11 cellular contexts compared by ENCODE assay signal in the genomic region with DNA sequence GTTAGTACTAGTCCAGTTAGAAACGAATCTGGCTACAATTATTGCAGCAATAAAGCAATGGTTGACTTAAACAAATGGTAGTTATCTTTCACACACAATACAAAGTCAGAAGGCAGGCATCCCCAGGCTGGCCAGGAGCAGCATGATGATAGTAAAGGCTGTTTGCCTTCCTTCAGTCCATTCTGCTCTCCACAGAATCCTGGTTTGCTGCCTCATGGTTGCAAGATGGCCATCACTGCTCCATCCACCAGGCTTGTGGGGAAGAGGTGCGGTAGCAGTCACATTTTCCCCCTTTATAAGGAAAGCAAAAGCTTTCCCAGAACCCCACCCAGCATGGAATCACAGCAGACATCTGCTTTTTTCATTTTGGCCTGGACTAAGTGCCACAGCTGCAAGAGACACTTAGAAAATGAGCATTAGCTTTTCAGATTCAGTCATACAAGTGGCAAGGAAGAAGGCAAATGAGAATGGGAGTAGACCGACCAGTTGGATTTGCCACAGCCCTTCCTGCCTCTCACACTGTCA.
DNase-seq lines count a peak whose midpoint lies in the region; ATAC-seq lines count a peak whose summit lies in the region.
"Had no signal": no experiment of that assay in that cellular context is flagged by ENCODE, and none has a peak within 500 bp of the region (broad histone marks: within the 10 kb centered on the region; RNA-seq: fewer than 3 reads in every experiment).

No MANE protein-coding gene starts in this region.

- no peak overlapping the region for H3K4me3 ChIP-seq in CD4-positive, alpha-beta memory T cell (ENCODE audit: low read length in 2 of 2)
- no peak overlapping the region for H3K4me3 ChIP-seq in skin epidermis

- H3K36me3 ChIP-seq in CD4-positive, alpha-beta memory T cell (ENCODE audit: insufficient read depth, low read length): no peaks in the 10 kb centered on the region

- H3K27ac Mint-ChIP-seq in CD4-positive, alpha-beta memory T cell: peak overlapping the region in 4 of 7 donors; percentile 14 to 51 (median 29)
- peak overlapping the region; percentile 17 for H3K27ac Mint-ChIP-seq in activated naive CD8-positive, alpha-beta T cell treated with anti-CD3 and anti-CD28 coated beads for 36 hours

- ATAC-seq in HG03439 (IDR thresholded peaks at IDR 0.05; ENCODE audit: unreplicated experiment): no peak

- no peak for DNase-seq in CD4-positive, alpha-beta memory T cell
- DNase-seq in activated naive CD8-positive, alpha-beta T cell treated with anti-CD3 and anti-CD28 coated beads for 36 hours: no peak
- DNase-seq in NCI-H1694 treated with DMSO at 0.1 percent for 48 hours (lab: John Stamatoyannopoulos, UW) (no peak), NCI-H524 (lab: John Stamatoyannopoulos, UW) (no peak), nucleus accumbens (lab: John Stamatoyannopoulos, UW) (no peak)
- DNase-seq: activated CD8-positive, alpha-beta memory T cell treated with anti-CD3 and anti-CD28 coated beads, Interleukin-2, amount 10 ng/mL, durations not matched to agents 7 days and 5 days; posterior cingulate gyrus had no signal

- no peaks in the 10 kb centered on the region for H3K9me3 ChIP-seq in CD4-positive, alpha-beta memory T cell (ENCODE audit: control insufficient read depth in 1 of 2, low read length in 2 of 2)

- CTCF ChIA-PET in CD4-positive, alpha-beta memory T cell (lab: Charles Lee; ENCODE audit: partially characterized antibody): interaction anchor here (1.1 kb wide), 1 partner anchor 10 kb away, joined by 3 read pairs; no protein-coding TSS in a partner anchor

- POLR2A ChIA-PET in CD4-positive, alpha-beta memory T cell (lab: Charles Lee; ENCODE audit: partially characterized antibody): no interaction called here

- no peaks in the 10 kb centered on the region for H3K27me3 Mint-ChIP-seq in CD4-positive, alpha-beta memory T cell
- no peaks in the 10 kb centered on the region for H3K27me3 Mint-ChIP-seq in activated naive CD8-positive, alpha-beta T cell treated with anti-CD3 and anti-CD28 coated beads for 36 hours

- H3K27me3 ChIP-seq in CD4-positive, alpha-beta memory T cell (ENCODE audit: insufficient read depth, low read length): no peaks in the 10 kb centered on the region
- H3K27me3 ChIP-seq in layer of hippocampus (ENCODE audit: control insufficient read depth, insufficient read depth, low read length): no peaks in the 10 kb centered on the region

- peaks cover 33% of the 10 kb centered on the region for H3K4me1 ChIP-seq in CD4-positive, alpha-beta memory T cell (ENCODE audit: insufficient read depth, low read length)

- peaks cover 21 to 43% (median 31%) of the 10 kb centered on the region in 4 donors for H3K4me1 Mint-ChIP-seq in CD4-positive, alpha-beta memory T cell
- H3K4me1 Mint-ChIP-seq in activated naive CD8-positive, alpha-beta T cell treated with anti-CD3 and anti-CD28 coated beads for 36 hours: peaks cover 39% of the 10 kb centered on the region

- no peaks in the 10 kb centered on the region for H3K9me3 Mint-ChIP-seq in CD4-positive, alpha-beta memory T cell
- H3K9me3 Mint-ChIP-seq in activated naive CD8-positive, alpha-beta T cell treated with anti-CD3 and anti-CD28 coated beads for 36 hours: no peaks in the 10 kb centered on the region
- H3K9me3 Mint-ChIP-seq: CD14-positive monocyte had no signal

- peak overlapping the region in 7 of 8 donors; percentile 28 to 85 (median 63) for H3K4me3 Mint-ChIP-seq in CD4-positive, alpha-beta memory T cell
- H3K4me3 Mint-ChIP-seq in activated naive CD8-positive, alpha-beta T cell treated with anti-CD3 and anti-CD28 coated beads for 36 hours: no peak overlapping the region
- H3K4me3 Mint-ChIP-seq: activated CD8-positive, alpha-beta memory T cell treated with anti-CD3 and anti-CD28 coated beads, Interleukin-2, amount 10 ng/mL, durations not matched to agents 7 days and 5 days; CD14-positive monocyte had no signal

- H3K27ac ChIP-seq in CD4-positive, alpha-beta memory T cell (ENCODE audit: low read depth, low read length): no peak overlapping the region
- peak overlapping the region; percentile 39 for H3K27ac ChIP-seq in layer of hippocampus (ENCODE audit: low read depth, low read length)
- peak overlapping the region in 14 of 21 experiments; percentile 8 to 79 (median 60) for H3K27ac ChIP-seq in skin epidermis

- intact Hi-C loops in CD4-positive, alpha-beta memory T cell (cut with micrococcal nuclease): no loop called here

- peaks cover 11 to 17% of the 10 kb centered on the region in 2 donors for H3K36me3 Mint-ChIP-seq in CD4-positive, alpha-beta memory T cell
- peaks cover 7% of the 10 kb centered on the region for H3K36me3 Mint-ChIP-seq in activated naive CD8-positive, alpha-beta T cell treated with anti-CD3 and anti-CD28 coated beads for 36 hours
